ENCODE assay signal across 14 cellular contexts in genomic region chr1:241269116-241269515, GRCh38.
DNase-seq lines count a peak whose midpoint lies in the region; ATAC-seq and TF ChIP-seq lines count a peak whose summit lies in the region.
"Had no signal": no experiment of that assay in that cellular context is flagged by ENCODE, and none has a peak within 500 bp of the region (broad histone marks: within the 10 kb centered on the region; RNA-seq: fewer than 3 reads in every experiment).

No MANE protein-coding gene starts in this region.

- H3K27ac ChIP-seq in MM.1S (ENCODE audit: low read length), result no peak overlapping the region
- H3K27ac ChIP-seq: tibial artery had no signal

- H3K9me2 ChIP-seq in MM.1S (replicated peaks; ENCODE audit: insufficient read depth, low read length), result no peaks in the 10 kb centered on the region

- no peaks in the 10 kb centered on the region for H3K9me3 ChIP-seq in MM.1S (replicated peaks; ENCODE audit: insufficient read depth, low read length)

- H3K36me3 ChIP-seq in MM.1S (replicated peaks; ENCODE audit: insufficient read depth, low read length), result no peaks in the 10 kb centered on the region
- H3K36me3 ChIP-seq: tibial artery had no signal

- TF ChIP-seq CTCF in MM.1S (IDR thresholded peaks at IDR 0.05; ENCODE audit: low read length), result peak; percentile 20; the same call in 1 of the 2 replicates

- peak; percentile 15 for DNase-seq in NCI-H1092 (lab: John Stamatoyannopoulos, UW)
- no peak for DNase-seq in NCI-H1092 treated with DMSO at 0.1 percent for 48 hours (lab: John Stamatoyannopoulos, UW)
- no peak for DNase-seq in MM.1S
- peak; percentile 34 for DNase-seq in cerebellum (ENCODE audit: low spot score)
- no peak for DNase-seq in activated CD8-positive, alpha-beta memory T cell treated with anti-CD3 and anti-CD28 coated beads for 24 hours
- DNase-seq in GM19238 (ENCODE audit: insufficient read length, low spot score), result no peak
- no peak for DNase-seq in activated naive CD4-positive, alpha-beta T cell (lab: John Stamatoyannopoulos, UW)
- DNase-seq: activated CD8-positive, alpha-beta T cell treated with anti-CD3 and anti-CD28 coated beads for 36 hours; SHP77 treated with DMSO at 0.1 percent for 48 hours; stimulated activated CD4-positive, alpha-beta T cell treated with anti-CD3 and anti-CD28 coated beads, Interleukin-4, amount 100 ng/mL, for 1 hour; tibial artery had no signal

- H3K4me3 ChIP-seq in MM.1S (ENCODE audit: low read length), result no peak overlapping the region
- H3K4me3 ChIP-seq: lung, tibial artery had no signal

- no peak for ATAC-seq in SK-N-SH treated with all-trans-retinoic acid at 6 μM for 48 hours
- ATAC-seq: activated CD8-positive, alpha-beta T cell treated with anti-CD3 and anti-CD28 coated beads for 36 hours; sciatic nerve had no signal

- H3F3A ChIP-seq in MM.1S (ENCODE audit: insufficient read depth, low read length), result no peaks in the 10 kb centered on the region

- H3K9ac ChIP-seq in MM.1S (ENCODE audit: low read length), result no peak overlapping the region

- H2AFZ ChIP-seq in MM.1S (ENCODE audit: low read length), result no peak overlapping the region

- H3K27me3 ChIP-seq in MM.1S (replicated peaks; ENCODE audit: insufficient read depth, low read length), result no peaks in the 10 kb centered on the region
- H3K27me3 ChIP-seq: tibial artery had no signal

- H3K4me1 ChIP-seq in MM.1S (ENCODE audit: low read length), result no peaks in the 10 kb centered on the region
- H3K4me1 ChIP-seq: tibial artery had no signal

- H4K20me1 ChIP-seq in MM.1S (ENCODE audit: insufficient read depth, low read length), result no peaks in the 10 kb centered on the region

- H3K79me2 ChIP-seq in MM.1S (ENCODE audit: low read length), result no peaks in the 10 kb centered on the region

- H3K4me2 ChIP-seq in MM.1S (ENCODE audit: low read depth, low read length), result no peak overlapping the region

TF ChIP-seq in SK-N-SH treated with all-trans-retinoic acid at 6 μM for 48 hours, 23 proteins besides CTCF, POLR2A, EP300 and RAD21:
- TF ChIP-seq OSR1 (CRISPR knock-in tag; IDR thresholded peaks at IDR 0.05) (no peak), ZFP3 (CRISPR knock-in tag; IDR thresholded peaks at IDR 0.05) (no peak), ISL1 (CRISPR knock-in tag; IDR thresholded peaks at IDR 0.05) (no peak), ZFP30 (CRISPR knock-in tag; IDR thresholded peaks at IDR 0.05) (no peak)

Comparison
In these comparisons a context has a peak if more than half of its experiments do, and no peak if none do; other contexts are left out.
1. DNase-seq: peak in NCI-H1092 (single experiment) and cerebellum (single experiment); none in NCI-H1092 treated with DMSO at 0.1 percent for 48 hours (single experiment), MM.1S (single experiment), activated CD8-positive, alpha-beta memory T cell treated with anti-CD3 and anti-CD28 coated beads for 24 hours (single experiment), GM19238 (single experiment) and activated naive CD4-positive, alpha-beta T cell (0 of 4).